ENCODE assay signal across 1 cellular context in the genomic region with DNA sequence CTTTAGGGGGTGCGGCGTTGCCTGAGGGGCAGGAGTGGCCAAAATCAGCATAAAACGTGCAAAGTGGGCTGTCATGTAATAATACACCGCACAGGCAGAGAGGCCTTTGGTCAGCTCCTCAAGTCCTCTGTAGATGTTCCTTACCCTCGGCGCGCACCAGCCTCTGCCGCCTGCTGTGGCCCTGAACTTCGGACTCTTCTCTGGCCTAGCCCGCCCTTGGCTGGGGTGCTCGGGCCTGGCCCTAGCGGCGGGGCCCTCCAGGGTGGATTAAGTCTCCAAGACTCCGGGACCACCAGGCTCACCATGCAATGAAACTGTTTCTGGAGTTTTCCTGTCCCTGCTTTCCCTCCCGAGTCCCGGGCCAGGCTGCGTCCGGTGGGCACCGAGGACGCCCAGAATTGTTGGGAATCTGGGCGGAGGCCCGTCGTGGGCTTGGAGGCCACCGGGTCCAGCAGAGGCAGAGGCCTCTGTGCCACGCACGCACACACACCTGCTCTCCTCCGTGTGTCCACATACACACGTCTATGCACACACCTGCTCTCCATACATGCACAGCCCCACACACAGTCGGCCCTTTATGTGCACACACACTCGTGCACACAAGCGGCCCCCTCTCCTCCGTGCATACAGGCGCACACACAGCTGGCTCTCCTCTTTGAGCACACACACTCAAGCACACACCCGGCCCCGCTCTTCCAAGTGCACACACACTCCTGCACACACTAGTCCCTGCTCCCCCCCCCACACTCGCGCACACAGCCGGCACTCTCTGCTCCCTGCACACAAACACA.
TF ChIP-seq lines count a peak whose summit lies in the region.

No MANE protein-coding gene starts in this region.

TF ChIP-seq in HepG2, 621 proteins besides CTCF, POLR2A, EP300 and RAD21 (continued from another document and continues in another):
- TF ChIP-seq, protein P1, sequence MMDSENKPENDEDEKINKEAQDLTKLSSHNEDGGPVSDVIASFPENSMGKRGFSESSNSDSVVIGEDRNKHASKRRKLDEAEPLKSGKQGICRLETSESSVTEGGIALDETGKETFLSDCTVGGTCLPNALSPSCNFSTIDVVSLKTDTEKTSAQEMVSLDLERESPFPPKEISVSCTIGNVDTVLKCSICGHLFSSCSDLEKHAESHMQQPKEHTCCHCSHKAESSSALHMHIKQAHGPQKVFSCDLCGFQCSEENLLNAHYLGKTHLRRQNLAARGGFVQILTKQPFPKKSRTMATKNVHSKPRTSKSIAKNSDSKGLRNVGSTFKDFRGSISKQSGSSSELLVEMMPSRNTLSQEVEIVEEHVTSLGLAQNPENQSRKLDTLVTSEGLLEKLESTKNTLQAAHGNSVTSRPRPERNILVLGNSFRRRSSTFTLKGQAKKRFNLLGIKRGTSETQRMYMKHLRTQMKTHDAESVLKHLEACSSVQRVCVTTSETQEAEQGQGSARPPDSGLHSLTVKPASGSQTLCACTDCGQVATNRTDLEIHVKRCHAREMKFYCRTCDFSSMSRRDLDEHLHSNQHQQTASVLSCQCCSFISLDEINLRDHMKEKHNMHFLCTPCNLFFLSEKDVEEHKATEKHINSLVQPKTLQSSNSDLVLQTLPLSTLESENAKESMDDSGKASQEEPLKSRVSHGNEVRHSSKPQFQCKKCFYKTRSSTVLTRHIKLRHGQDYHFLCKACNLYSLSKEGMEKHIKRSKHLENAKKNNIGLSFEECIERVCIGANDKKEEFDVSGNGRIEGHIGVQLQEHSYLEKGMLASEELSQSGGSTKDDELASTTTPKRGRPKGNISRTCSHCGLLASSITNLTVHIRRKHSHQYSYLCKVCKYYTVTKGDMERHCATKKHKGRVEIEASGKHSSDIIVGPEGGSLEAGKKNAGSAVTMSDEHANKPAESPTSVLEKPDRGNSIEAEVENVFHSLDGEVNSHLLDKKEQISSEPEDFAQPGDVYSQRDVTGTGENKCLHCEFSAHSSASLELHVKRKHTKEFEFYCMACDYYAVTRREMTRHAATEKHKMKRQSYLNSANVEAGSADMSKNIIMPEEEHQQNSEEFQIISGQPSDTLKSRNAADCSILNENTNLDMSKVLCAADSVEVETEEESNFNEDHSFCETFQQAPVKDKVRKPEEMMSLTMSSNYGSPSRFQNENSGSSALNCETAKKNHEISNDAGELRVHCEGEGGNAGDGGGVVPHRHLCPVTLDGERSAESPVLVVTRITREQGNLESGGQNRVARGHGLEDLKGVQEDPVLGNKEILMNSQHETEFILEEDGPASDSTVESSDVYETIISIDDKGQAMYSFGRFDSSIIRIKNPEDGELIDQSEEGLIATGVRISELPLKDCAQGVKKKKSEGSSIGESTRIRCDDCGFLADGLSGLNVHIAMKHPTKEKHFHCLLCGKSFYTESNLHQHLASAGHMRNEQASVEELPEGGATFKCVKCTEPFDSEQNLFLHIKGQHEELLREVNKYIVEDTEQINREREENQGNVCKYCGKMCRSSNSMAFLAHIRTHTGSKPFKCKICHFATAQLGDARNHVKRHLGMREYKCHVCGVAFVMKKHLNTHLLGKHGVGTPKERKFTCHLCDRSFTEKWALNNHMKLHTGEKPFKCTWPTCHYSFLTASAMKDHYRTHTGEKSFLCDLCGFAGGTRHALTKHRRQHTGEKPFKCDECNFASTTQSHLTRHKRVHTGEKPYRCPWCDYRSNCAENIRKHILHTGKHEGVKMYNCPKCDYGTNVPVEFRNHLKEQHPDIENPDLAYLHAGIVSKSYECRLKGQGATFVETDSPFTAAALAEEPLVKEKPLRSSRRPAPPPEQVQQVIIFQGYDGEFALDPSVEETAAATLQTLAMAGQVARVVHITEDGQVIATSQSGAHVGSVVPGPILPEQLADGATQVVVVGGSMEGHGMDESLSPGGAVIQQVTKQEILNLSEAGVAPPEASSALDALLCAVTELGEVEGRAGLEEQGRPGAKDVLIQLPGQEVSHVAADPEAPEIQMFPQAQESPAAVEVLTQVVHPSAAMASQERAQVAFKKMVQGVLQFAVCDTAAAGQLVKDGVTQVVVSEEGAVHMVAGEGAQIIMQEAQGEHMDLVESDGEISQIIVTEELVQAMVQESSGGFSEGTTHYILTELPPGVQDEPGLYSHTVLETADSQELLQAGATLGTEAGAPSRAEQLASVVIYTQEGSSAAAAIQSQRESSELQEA (CRISPR knock-in tag; IDR thresholded peaks at IDR 0.05; ENCODE audit: not compliant biosample characterization) = peak; percentile 43
- no peak for TF ChIP-seq NCOA1 (CRISPR knock-in tag; IDR thresholded peaks at IDR 0.05)
- no peak for TF ChIP-seq ATRX (CRISPR knock-in tag; IDR thresholded peaks at IDR 0.05; ENCODE audit: borderline replicate concordance)
- TF ChIP-seq CREB1 (IDR thresholded peaks at IDR 0.05) = no peak
- no peak for TF ChIP-seq CREB1 (CRISPR knock-in tag; IDR thresholded peaks at IDR 0.05)
- TF ChIP-seq ZNF674 (CRISPR knock-in tag; IDR thresholded peaks at IDR 0.05; ENCODE audit: low read depth) = no peak
- TF ChIP-seq ZNF136 (CRISPR knock-in tag; IDR thresholded peaks at IDR 0.05; ENCODE audit: low read depth) = no peak
- TF ChIP-seq, protein P2, sequence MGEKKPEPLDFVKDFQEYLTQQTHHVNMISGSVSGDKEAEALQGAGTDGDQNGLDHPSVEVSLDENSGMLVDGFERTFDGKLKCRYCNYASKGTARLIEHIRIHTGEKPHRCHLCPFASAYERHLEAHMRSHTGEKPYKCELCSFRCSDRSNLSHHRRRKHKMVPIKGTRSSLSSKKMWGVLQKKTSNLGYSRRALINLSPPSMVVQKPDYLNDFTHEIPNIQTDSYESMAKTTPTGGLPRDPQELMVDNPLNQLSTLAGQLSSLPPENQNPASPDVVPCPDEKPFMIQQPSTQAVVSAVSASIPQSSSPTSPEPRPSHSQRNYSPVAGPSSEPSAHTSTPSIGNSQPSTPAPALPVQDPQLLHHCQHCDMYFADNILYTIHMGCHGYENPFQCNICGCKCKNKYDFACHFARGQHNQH (CRISPR knock-in tag; IDR thresholded peaks at IDR 0.05) = 0 out of 2 replicates have a peak, but pooled peaks have one; percentile 37
- TF ChIP-seq, protein P3, sequence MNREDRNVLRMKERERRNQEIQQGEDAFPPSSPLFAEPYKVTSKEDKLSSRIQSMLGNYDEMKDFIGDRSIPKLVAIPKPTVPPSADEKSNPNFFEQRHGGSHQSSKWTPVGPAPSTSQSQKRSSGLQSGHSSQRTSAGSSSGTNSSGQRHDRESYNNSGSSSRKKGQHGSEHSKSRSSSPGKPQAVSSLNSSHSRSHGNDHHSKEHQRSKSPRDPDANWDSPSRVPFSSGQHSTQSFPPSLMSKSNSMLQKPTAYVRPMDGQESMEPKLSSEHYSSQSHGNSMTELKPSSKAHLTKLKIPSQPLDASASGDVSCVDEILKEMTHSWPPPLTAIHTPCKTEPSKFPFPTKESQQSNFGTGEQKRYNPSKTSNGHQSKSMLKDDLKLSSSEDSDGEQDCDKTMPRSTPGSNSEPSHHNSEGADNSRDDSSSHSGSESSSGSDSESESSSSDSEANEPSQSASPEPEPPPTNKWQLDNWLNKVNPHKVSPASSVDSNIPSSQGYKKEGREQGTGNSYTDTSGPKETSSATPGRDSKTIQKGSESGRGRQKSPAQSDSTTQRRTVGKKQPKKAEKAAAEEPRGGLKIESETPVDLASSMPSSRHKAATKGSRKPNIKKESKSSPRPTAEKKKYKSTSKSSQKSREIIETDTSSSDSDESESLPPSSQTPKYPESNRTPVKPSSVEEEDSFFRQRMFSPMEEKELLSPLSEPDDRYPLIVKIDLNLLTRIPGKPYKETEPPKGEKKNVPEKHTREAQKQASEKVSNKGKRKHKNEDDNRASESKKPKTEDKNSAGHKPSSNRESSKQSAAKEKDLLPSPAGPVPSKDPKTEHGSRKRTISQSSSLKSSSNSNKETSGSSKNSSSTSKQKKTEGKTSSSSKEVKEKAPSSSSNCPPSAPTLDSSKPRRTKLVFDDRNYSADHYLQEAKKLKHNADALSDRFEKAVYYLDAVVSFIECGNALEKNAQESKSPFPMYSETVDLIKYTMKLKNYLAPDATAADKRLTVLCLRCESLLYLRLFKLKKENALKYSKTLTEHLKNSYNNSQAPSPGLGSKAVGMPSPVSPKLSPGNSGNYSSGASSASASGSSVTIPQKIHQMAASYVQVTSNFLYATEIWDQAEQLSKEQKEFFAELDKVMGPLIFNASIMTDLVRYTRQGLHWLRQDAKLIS (CRISPR knock-in tag; IDR thresholded peaks at IDR 0.05) = no peak
- peak; percentile 89 for TF ChIP-seq ZBTB7B (CRISPR knock-in tag; IDR thresholded peaks at IDR 0.05)
- no peak for TF ChIP-seq ELF3 (CRISPR knock-in tag; IDR thresholded peaks at IDR 0.05)
- TF ChIP-seq, protein P4, sequence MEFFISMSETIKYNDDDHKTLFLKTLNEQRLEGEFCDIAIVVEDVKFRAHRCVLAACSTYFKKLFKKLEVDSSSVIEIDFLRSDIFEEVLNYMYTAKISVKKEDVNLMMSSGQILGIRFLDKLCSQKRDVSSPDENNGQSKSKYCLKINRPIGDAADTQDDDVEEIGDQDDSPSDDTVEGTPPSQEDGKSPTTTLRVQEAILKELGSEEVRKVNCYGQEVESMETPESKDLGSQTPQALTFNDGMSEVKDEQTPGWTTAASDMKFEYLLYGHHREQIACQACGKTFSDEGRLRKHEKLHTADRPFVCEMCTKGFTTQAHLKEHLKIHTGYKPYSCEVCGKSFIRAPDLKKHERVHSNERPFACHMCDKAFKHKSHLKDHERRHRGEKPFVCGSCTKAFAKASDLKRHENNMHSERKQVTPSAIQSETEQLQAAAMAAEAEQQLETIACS (CRISPR knock-in tag; IDR thresholded peaks at IDR 0.05) = peak; percentile 68
- TF ChIP-seq SETDB1 (CRISPR knock-in tag; IDR thresholded peaks at IDR 0.05; ENCODE audit: borderline replicate concordance) = no peak
- TF ChIP-seq SRSF4 (IDR thresholded peaks at IDR 0.05; ENCODE audit: low read depth, low read length, poor library complexity, severe bottlenecking) = no peak
- TF ChIP-seq MED1 (CRISPR knock-in tag; IDR thresholded peaks at IDR 0.05) = peak; percentile 28; the same call in 1 of the 2 replicates
- no peak for TF ChIP-seq THAP11 (CRISPR knock-in tag; IDR thresholded peaks at IDR 0.05)
- no peak for TF ChIP-seq SAP130 (CRISPR knock-in tag; IDR thresholded peaks at IDR 0.05; ENCODE audit: low read depth)
- no peak for TF ChIP-seq KAT2B (IDR thresholded peaks at IDR 0.05; ENCODE audit: borderline replicate concordance, low read depth, low read length)
- TF ChIP-seq, protein P5, sequence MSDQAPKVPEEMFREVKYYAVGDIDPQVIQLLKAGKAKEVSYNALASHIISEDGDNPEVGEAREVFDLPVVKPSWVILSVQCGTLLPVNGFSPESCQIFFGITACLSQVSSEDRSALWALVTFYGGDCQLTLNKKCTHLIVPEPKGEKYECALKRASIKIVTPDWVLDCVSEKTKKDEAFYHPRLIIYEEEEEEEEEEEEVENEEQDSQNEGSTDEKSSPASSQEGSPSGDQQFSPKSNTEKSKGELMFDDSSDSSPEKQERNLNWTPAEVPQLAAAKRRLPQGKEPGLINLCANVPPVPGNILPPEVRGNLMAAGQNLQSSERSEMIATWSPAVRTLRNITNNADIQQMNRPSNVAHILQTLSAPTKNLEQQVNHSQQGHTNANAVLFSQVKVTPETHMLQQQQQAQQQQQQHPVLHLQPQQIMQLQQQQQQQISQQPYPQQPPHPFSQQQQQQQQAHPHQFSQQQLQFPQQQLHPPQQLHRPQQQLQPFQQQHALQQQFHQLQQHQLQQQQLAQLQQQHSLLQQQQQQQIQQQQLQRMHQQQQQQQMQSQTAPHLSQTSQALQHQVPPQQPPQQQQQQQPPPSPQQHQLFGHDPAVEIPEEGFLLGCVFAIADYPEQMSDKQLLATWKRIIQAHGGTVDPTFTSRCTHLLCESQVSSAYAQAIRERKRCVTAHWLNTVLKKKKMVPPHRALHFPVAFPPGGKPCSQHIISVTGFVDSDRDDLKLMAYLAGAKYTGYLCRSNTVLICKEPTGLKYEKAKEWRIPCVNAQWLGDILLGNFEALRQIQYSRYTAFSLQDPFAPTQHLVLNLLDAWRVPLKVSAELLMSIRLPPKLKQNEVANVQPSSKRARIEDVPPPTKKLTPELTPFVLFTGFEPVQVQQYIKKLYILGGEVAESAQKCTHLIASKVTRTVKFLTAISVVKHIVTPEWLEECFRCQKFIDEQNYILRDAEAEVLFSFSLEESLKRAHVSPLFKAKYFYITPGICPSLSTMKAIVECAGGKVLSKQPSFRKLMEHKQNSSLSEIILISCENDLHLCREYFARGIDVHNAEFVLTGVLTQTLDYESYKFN (CRISPR knock-in tag; conservative IDR thresholded peaks at IDR 0.05) = peak; percentile 67
- TF ChIP-seq SMAD9 (CRISPR knock-in tag; IDR thresholded peaks at IDR 0.05) = no peak
- TF ChIP-seq, protein P6, sequence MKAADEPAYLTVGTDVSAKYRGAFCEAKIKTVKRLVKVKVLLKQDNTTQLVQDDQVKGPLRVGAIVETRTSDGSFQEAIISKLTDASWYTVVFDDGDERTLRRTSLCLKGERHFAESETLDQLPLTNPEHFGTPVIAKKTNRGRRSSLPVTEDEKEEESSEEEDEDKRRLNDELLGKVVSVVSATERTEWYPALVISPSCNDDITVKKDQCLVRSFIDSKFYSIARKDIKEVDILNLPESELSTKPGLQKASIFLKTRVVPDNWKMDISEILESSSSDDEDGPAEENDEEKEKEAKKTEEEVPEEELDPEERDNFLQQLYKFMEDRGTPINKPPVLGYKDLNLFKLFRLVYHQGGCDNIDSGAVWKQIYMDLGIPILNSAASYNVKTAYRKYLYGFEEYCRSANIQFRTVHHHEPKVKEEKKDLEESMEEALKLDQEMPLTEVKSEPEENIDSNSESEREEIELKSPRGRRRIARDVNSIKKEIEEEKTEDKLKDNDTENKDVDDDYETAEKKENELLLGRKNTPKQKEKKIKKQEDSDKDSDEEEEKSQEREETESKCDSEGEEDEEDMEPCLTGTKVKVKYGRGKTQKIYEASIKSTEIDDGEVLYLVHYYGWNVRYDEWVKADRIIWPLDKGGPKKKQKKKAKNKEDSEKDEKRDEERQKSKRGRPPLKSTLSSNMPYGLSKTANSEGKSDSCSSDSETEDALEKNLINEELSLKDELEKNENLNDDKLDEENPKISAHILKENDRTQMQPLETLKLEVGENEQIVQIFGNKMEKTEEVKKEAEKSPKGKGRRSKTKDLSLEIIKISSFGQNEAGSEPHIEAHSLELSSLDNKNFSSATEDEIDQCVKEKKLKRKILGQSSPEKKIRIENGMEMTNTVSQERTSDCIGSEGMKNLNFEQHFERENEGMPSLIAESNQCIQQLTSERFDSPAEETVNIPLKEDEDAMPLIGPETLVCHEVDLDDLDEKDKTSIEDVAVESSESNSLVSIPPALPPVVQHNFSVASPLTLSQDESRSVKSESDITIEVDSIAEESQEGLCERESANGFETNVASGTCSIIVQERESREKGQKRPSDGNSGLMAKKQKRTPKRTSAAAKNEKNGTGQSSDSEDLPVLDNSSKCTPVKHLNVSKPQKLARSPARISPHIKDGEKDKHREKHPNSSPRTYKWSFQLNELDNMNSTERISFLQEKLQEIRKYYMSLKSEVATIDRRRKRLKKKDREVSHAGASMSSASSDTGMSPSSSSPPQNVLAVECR (CRISPR knock-in tag; IDR thresholded peaks at IDR 0.05; ENCODE audit: borderline replicate concordance) = peak; percentile 38
- TF ChIP-seq ZNF564 (CRISPR knock-in tag; IDR thresholded peaks at IDR 0.05) = no peak
- no peak for TF ChIP-seq ZKSCAN5 (CRISPR knock-in tag; IDR thresholded peaks at IDR 0.05)
- TF ChIP-seq, protein P7, sequence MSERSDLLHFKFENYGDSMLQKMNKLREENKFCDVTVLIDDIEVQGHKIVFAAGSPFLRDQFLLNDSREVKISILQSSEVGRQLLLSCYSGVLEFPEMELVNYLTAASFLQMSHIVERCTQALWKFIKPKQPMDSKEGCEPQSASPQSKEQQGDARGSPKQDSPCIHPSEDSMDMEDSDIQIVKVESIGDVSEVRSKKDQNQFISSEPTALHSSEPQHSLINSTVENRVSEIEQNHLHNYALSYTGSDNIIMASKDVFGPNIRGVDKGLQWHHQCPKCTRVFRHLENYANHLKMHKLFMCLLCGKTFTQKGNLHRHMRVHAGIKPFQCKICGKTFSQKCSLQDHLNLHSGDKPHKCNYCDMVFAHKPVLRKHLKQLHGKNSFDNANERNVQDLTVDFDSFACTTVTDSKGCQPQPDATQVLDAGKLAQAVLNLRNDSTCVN (CRISPR knock-in tag; IDR thresholded peaks at IDR 0.05; ENCODE audit: borderline replicate concordance) = no peak
- TF ChIP-seq ZNF572 (CRISPR knock-in tag; IDR thresholded peaks at IDR 0.05) = no peak
- TF ChIP-seq RFX1 (IDR thresholded peaks at IDR 0.05) = no peak
- no peak for TF ChIP-seq MTA3 (CRISPR knock-in tag; IDR thresholded peaks at IDR 0.05)
